In genomic region chr20:18628330-18628941, GRCh38 we compare ENCODE assay signal across 8 cellular contexts. TPM values are rescaled to one million over a fixed set of nuclear protein-coding genes. Genes with fewer than 3 reads are reported as not detected.
DNase-seq lines count a peak whose midpoint lies in the region; ATAC-seq, FAIRE-seq and TF ChIP-seq lines count a peak whose summit lies in the region.

No MANE protein-coding gene starts in this region.

- no peak for ATAC-seq in GM21737 (IDR thresholded peaks at IDR 0.05; ENCODE audit: unreplicated experiment)

- H3K27ac ChIP-seq in A673 (ENCODE audit: low read depth, low read length, poor library complexity, severe bottlenecking): no peak overlapping the region

- H3K9me3 ChIP-seq in A673 (ENCODE audit: low read depth, low read length, poor library complexity, severe bottlenecking): no peaks in the 10 kb centered on the region

- DNase-seq in A673 (ENCODE audit: low spot score) (peak; percentile 8), GM12864 (ENCODE audit: low read depth) (no peak), SHP77 (lab: John Stamatoyannopoulos, UW) (peak; percentile 2 to 22), iPS DF 19.7 (ENCODE audit: low read depth, low spot score) (peak; percentile 28), H54 (ENCODE audit: insufficient read length, low spot score) (no peak), mesenteric fat pad (ENCODE audit: low spot score) (no peak), OCI-M2 (lab: John Stamatoyannopoulos, UW; ENCODE audit: unreplicated experiment) (no peak)

- CTCF ChIA-PET in A673 (lab: Charles Lee): no interaction called here

- H3K36me3 ChIP-seq in A673 (ENCODE audit: insufficient read depth, low read length, poor library complexity, severe bottlenecking): no peaks in the 10 kb centered on the region

- POLR2A ChIA-PET in A673 (lab: Charles Lee; ENCODE audit: low non-redundant PET): no interaction called here

- H3K4me1 ChIP-seq in A673 (ENCODE audit: insufficient read depth, low read length, poor library complexity, severe bottlenecking): peaks cover 5% of the 10 kb centered on the region

- BruUV-seq in A673 (replicated peaks; lab: Mats Ljungman, UMichigan): no TSS peak

- no peak for FAIRE-seq in H54 (lab: Jason Lieb, UNC)

- no peaks in the 10 kb centered on the region for H3K27me3 ChIP-seq in A673 (replicated peaks; ENCODE audit: insufficient read depth, low read depth, low read length, poor library complexity)

- intact Hi-C loops in A673 (cut with micrococcal nuclease; ENCODE audit: unreplicated experiment): no loop called here

- TF ChIP-seq CTCF in A673 (conservative IDR thresholded peaks at IDR 0.05; ENCODE audit: low read depth, low read length) (peak; percentile 67), GM12864 (IDR thresholded peaks at IDR 0.05; ENCODE audit: low read depth, low read length, missing control alignments) (peak; percentile 79)

- H3K4me3 ChIP-seq in A673 (ENCODE audit: low read depth, low read length, poor library complexity, severe bottlenecking): no peak overlapping the region
- H3K4me3 ChIP-seq in GM12864 (ENCODE audit: low read depth, low read length): no peak overlapping the region

- TF ChIP-seq POLR2A in H54 (IDR thresholded peaks at IDR 0.05; ENCODE audit: low read depth, low read length): no peak

RNA-seq across cellular contexts. Expression of gene DTD1, which starts 40.6 kb away (rescaled TPM):
- total RNA-seq in A673 (2021): 16.6 and 23.8 TPM in 2 replicates
- total RNA-seq in mesenteric fat pad: 26.5 TPM

Comparison
In these comparisons a context has a peak if more than half of its experiments do, and no peak if none do; other contexts are left out.
1. DNase-seq: peak in A673 (single experiment), SHP77 (2 of 2) and iPS DF 19.7 (single experiment); none in GM12864 (single experiment), H54 (single experiment), mesenteric fat pad (single experiment) and OCI-M2 (single experiment).